In genomic region chr19:1041272-1041834, GRCh38 we compare ENCODE assay signal across 8 cellular contexts. TPM values are rescaled to one million over a fixed set of nuclear protein-coding genes. Genes with fewer than 3 reads are reported as not detected.
DNase-seq lines count a peak whose midpoint lies in the region; ATAC-seq and TF ChIP-seq lines count a peak whose summit lies in the region.

No MANE protein-coding gene starts in this region.

- in situ Hi-C loops in gastrocnemius medialis (cut with MboI; ENCODE audit: low sequenced_read_pairs in 4 of 4) = no loop called here

- no peaks in the 10 kb centered on the region for H3K9me2 ChIP-seq in GM23338 (ENCODE audit: insufficient read depth)
- no peaks in the 10 kb centered on the region for H3K9me2 ChIP-seq in SU-DHL-6 (replicated peaks; ENCODE audit: insufficient read depth, low read length)

- peaks cover 36% of the 10 kb centered on the region for H3K36me3 Mint-ChIP-seq in GM23338 (ENCODE audit: low read depth)

- H3K9ac ChIP-seq in SU-DHL-6 (ENCODE audit: low read length) = peak overlapping the region; percentile 82

- peaks cover 16% of the 10 kb centered on the region; the same call in 1 of the 2 replicates for H3K36me3 ChIP-seq in GM23338 (ENCODE audit: insufficient read depth)
- H3K36me3 ChIP-seq in SU-DHL-6 (ENCODE audit: low read length) = peaks cover 6% of the 10 kb centered on the region
- H3K36me3 ChIP-seq in gastrocnemius medialis = peaks cover 0 to 4% of the 10 kb centered on the region in 2 donors

- H3K9me3 ChIP-seq in SU-DHL-6 (ENCODE audit: insufficient read depth, low read length) = no peaks in the 10 kb centered on the region
- H3K9me3 ChIP-seq in gastrocnemius medialis = no peaks in the 10 kb centered on the region

- peak overlapping the region; percentile 89 for H3K4me3 Mint-ChIP-seq in GM23338

- H3K4me2 ChIP-seq in GM23338 = peak overlapping the region; percentile 95
- H3K4me2 ChIP-seq in SU-DHL-6 (ENCODE audit: low read depth, low read length, poor library complexity, severe bottlenecking) = peak overlapping the region; percentile 83

- H3K79me2 ChIP-seq in GM23338 (replicated peaks; ENCODE audit: insufficient read depth) (no peaks in the 10 kb centered on the region), SU-DHL-6 (ENCODE audit: insufficient read depth, low read length) (peaks cover 13% of the 10 kb centered on the region)

- intact Hi-C loops in gastrocnemius medialis (cut with DNase I; ENCODE audit: low total_unique reads) = loop anchor here (1.0 to 2.0 kb wide), 2 partner anchors 20 to 61 kb away; partner anchors contain the start of genes GPX4, RNU6-2 and TMEM259

- H3K27me3 Mint-ChIP-seq in GM23338 (ENCODE audit: insufficient read depth, low read depth, poor library complexity) = peaks cover 36% of the 10 kb centered on the region

- ATAC-seq in GM23338 (no peak), gastrocnemius medialis (peak; percentile 22 to 30), GM18870 (IDR thresholded peaks at IDR 0.05; ENCODE audit: unreplicated experiment) (no peak), GM21576 (IDR thresholded peaks at IDR 0.05; ENCODE audit: unreplicated experiment) (no peak), GM21423 (IDR thresholded peaks at IDR 0.05; ENCODE audit: unreplicated experiment) (no peak)

- H3K4me3 ChIP-seq in GM23338 (peak overlapping the region; percentile 91), SU-DHL-6 (ENCODE audit: insufficient read depth, low read length, poor library complexity, severe bottlenecking) (peak overlapping the region; percentile 93), fibroblast of pulmonary artery (replicated peaks; ENCODE audit: low read depth, low read length) (peak overlapping the region; percentile 70), gastrocnemius medialis (peak overlapping the region; percentile 47 to 68 (median 58))

- H3K4me1 ChIP-seq in GM23338 (ENCODE audit: insufficient read depth) (peaks cover 10% of the 10 kb centered on the region), gastrocnemius medialis (peaks cover 25 to 29% of the 10 kb centered on the region in 2 donors)

- H3K27me3 ChIP-seq in GM23338 (ENCODE audit: insufficient read depth) (no peaks in the 10 kb centered on the region), SU-DHL-6 (ENCODE audit: low read length) (no peaks in the 10 kb centered on the region), gastrocnemius medialis (no peaks in the 10 kb centered on the region)

- no peak for TF ChIP-seq POLR2A in gastrocnemius medialis (IDR thresholded peaks at IDR 0.05)

- H3K27ac Mint-ChIP-seq in GM23338 = no peak overlapping the region

- H3K4me1 Mint-ChIP-seq in GM23338 = peaks cover 15% of the 10 kb centered on the region

- peaks cover 4% of the 10 kb centered on the region; the same call in 1 of the 3 replicates for H3K9me3 Mint-ChIP-seq in GM23338

- H4K20me1 ChIP-seq in GM23338 (replicated peaks; ENCODE audit: insufficient read depth) = no peaks in the 10 kb centered on the region; the same call in 1 of the 2 replicates
- no peaks in the 10 kb centered on the region for H4K20me1 ChIP-seq in SU-DHL-6 (ENCODE audit: low read depth, low read length)

- no peak for TF ChIP-seq CTCF in GM23338 (conservative IDR thresholded peaks at IDR 0.05; ENCODE audit: low read depth in 2 of 2)
- TF ChIP-seq CTCF in SU-DHL-6 (IDR thresholded peaks at IDR 0.05; ENCODE audit: insufficient read depth, low read length, poor library complexity, severe bottlenecking) = no peak
- no peak for TF ChIP-seq CTCF in fibroblast of pulmonary artery (IDR thresholded peaks at IDR 0.05; ENCODE audit: low read length, missing control alignments)
- no peak for TF ChIP-seq CTCF in gastrocnemius medialis (IDR thresholded peaks at IDR 0.05 in 4 of 5, conservative IDR thresholded peaks at IDR 0.05 in 1 of 5)

- H3K27ac ChIP-seq in GM23338 (ENCODE audit: low read depth) = no peak overlapping the region
- no peak overlapping the region for H3K27ac ChIP-seq in SU-DHL-6 (ENCODE audit: low read depth, low read length)
- peak overlapping the region; percentile 79 to 87 (median 82) for H3K27ac ChIP-seq in gastrocnemius medialis

- H2AFZ ChIP-seq in GM23338 (no peak overlapping the region), SU-DHL-6 (ENCODE audit: low read depth, low read length, severe bottlenecking) (no peak overlapping the region)

- H3F3A ChIP-seq in GM23338 (replicated peaks; ENCODE audit: low read depth) (peaks cover 33% of the 10 kb centered on the region), SU-DHL-6 (ENCODE audit: insufficient read depth) (peaks cover 36% of the 10 kb centered on the region)

- no peak for DNase-seq in GM23338 (ENCODE audit: low spot score)
- DNase-seq in fibroblast of pulmonary artery (ENCODE audit: low read depth) = no peak
- DNase-seq in gastrocnemius medialis = no peak
- DNase-seq in ecto neural progenitor cell (ENCODE audit: low spot score) = no peak

TF ChIP-seq in GM23338, 12 proteins besides CTCF, POLR2A, EP300 and RAD21 (continues in another document):
- no peak for TF ChIP-seq ZNF114 (CRISPR knock-in tag; IDR thresholded peaks at IDR 0.05)
- no peak for TF ChIP-seq REST (IDR thresholded peaks at IDR 0.05; ENCODE audit: unreplicated experiment)
- TF ChIP-seq CREB1 (CRISPR knock-in tag; IDR thresholded peaks at IDR 0.05; ENCODE audit: low read depth) = no peak
- TF ChIP-seq EZH2phosphoT487 (IDR thresholded peaks at IDR 0.05; ENCODE audit: unreplicated experiment) = no peak
- TF ChIP-seq POLR2AphosphoS5 (IDR thresholded peaks at IDR 0.05; ENCODE audit: low read depth) = no peak
- TF ChIP-seq JUNB (IDR thresholded peaks at IDR 0.05; ENCODE audit: unreplicated experiment) = no peak
- TF ChIP-seq ETS1 (IDR thresholded peaks at IDR 0.05) = no peak

RNA-seq across cellular contexts. Expression of gene ABCA7, which starts 1.4 kb away (rescaled TPM):
- 18.1 and 22.2 TPM in 2 replicates for total RNA-seq in GM23338 (2014; rRNA removed; shearing (Covaris generic))
- 27.4 and 30.3 TPM in 2 replicates for polyA plus RNA-seq in GM23338 (2016; fragmentation: Nextera tagmentation; extraction: Ambion mirVana)
- 10 to 100 TPM in 3 of 4 donors, 1 to 10 TPM in 1; 6.0 to 20.0 (median 15.0) TPM for total RNA-seq in gastrocnemius medialis

RNA-seq across cellular contexts. Expression of gene CNN2, which starts 14.9 kb away (rescaled TPM):
- total RNA-seq in GM23338 (2014; rRNA removed; shearing (Covaris generic)) = 392 and 426 TPM in 2 replicates
- polyA plus RNA-seq in GM23338 (2016; fragmentation: Nextera tagmentation; extraction: Ambion mirVana) = 314 and 330 TPM in 2 replicates
- total RNA-seq in gastrocnemius medialis = 10 to 100 TPM in 1 of 4 donors, 1 to 10 TPM in 3; 2.2 to 10.1 (median 4.1) TPM

RNA-seq across cellular contexts. Expression of gene RNU6-2, which starts 20.0 kb away (rescaled TPM):
- not detected in 2 replicates for total RNA-seq in GM23338 (2014; rRNA removed; shearing (Covaris generic))
- not detected in 2 replicates for polyA plus RNA-seq in GM23338 (2016; fragmentation: Nextera tagmentation; extraction: Ambion mirVana)
- not detected for total RNA-seq in gastrocnemius medialis

RNA-seq across cellular contexts. Expression of gene TMEM259, which starts 20.4 kb away (rescaled TPM):
- total RNA-seq in GM23338 (2014; rRNA removed; shearing (Covaris generic)) = 144 and 196 TPM in 2 replicates
- 82.8 and 84.5 TPM in 2 replicates for polyA plus RNA-seq in GM23338 (2016; fragmentation: Nextera tagmentation; extraction: Ambion mirVana)
- total RNA-seq in gastrocnemius medialis = 100 to 1,000 TPM in 3 of 4 donors, 10 to 100 TPM in 1; 98.5 to 150 (median 124) TPM

RNA-seq across cellular contexts. Expression of gene ARHGAP45, which starts 25.6 kb away (rescaled TPM):
- total RNA-seq in GM23338 (2014; rRNA removed; shearing (Covaris generic)) = 56.0 and 71.8 TPM in 2 replicates
- polyA plus RNA-seq in GM23338 (2016; fragmentation: Nextera tagmentation; extraction: Ambion mirVana) = 24.7 and 28.3 TPM in 2 replicates
- 1 to 10 TPM in 3 of 4 donors, under 1 TPM in 1; 0.83 to 7.6 (median 3.4) TPM for total RNA-seq in gastrocnemius medialis

Comparison
In these comparisons a context has a peak if more than half of its experiments do, and no peak if none do; other contexts are left out.
1. ATAC-seq: peak in gastrocnemius medialis (2 of 2); none in GM23338 (single experiment), GM18870 (single experiment), GM21576 (single experiment) and GM21423 (single experiment).
2. H3K27ac ChIP-seq: peak in gastrocnemius medialis (4 of 4); none in GM23338 (single experiment) and SU-DHL-6 (single experiment).
3. RNA of gene CNN2, which starts 14.9 kb away (total RNA-seq): 392 to 426 TPM in GM23338; 2.2 to 10.1 TPM in gastrocnemius medialis; every median in the first group is over 10 times any median in the second.
4. Peak in every context shown above with its lines, with median percentiles within 50 percentile points of each other: H3K4me3 ChIP-seq.